16 cellular contexts compared by ENCODE assay signal in genomic region chrX:8190341-8190830, GRCh38. TPM values are rescaled to one million over a fixed set of nuclear protein-coding genes. Genes with fewer than 3 reads are reported as not detected.
DNase-seq lines count a peak whose midpoint lies in the region; ATAC-seq, FAIRE-seq and TF ChIP-seq lines count a peak whose summit lies in the region.
"Had no signal": no experiment of that assay in that cellular context is flagged by ENCODE, and none has a peak within 500 bp of the region (broad histone marks: within the 10 kb centered on the region; RNA-seq: fewer than 3 reads in every experiment).

No MANE protein-coding gene starts in this region.

- intact Hi-C loops in uterus (cut with DNase I; ENCODE audit: low total_unique reads), result no loop called here
- intact Hi-C loops in activated CD8-positive, alpha-beta T cell treated with anti-CD3 and anti-CD28 coated beads for 36 hours (cut with micrococcal nuclease), result no loop called here
- intact Hi-C loops in stomach (cut with DNase I; ENCODE audit: low total_unique reads), result no loop called here

- H3K79me2 ChIP-seq in astrocyte (ENCODE audit: insufficient read depth, low read length), result no peaks in the 10 kb centered on the region
- H3K79me2 ChIP-seq in hepatocyte, result no peaks in the 10 kb centered on the region

- 89% methylated on average over 4 of the region's 4 CpGs for WGBS in hepatocyte (ENCODE audit: low lambda C conversion rate, missing lambda C conversion rate)
- WGBS in stomach, 5 donors, result 90 to 96% (median 95%) methylated on average over 4 of the region's 4 CpGs

- H3K27ac ChIP-seq in astrocyte (ENCODE audit: low read depth, low read length) (no peak overlapping the region), hepatocyte (peak overlapping the region; percentile 21), uterus (no peak overlapping the region), stomach (no peak overlapping the region)

- H3K36me3 ChIP-seq in astrocyte (ENCODE audit: insufficient read depth, low read length) (no peaks in the 10 kb centered on the region), hepatocyte (replicated peaks; ENCODE audit: insufficient read depth, low read depth) (no peaks in the 10 kb centered on the region), uterus (no peaks in the 10 kb centered on the region), stomach (no peaks in the 10 kb centered on the region)

- CTCF ChIA-PET in activated CD8-positive, alpha-beta T cell treated with anti-CD3 and anti-CD28 coated beads for 36 hours (lab: Charles Lee), result no interaction called here

- H3K9me3 Mint-ChIP-seq in astrocyte (ENCODE audit: unreplicated experiment), result no peaks in the 10 kb centered on the region
- peaks cover 5% of the 10 kb centered on the region for H3K9me3 Mint-ChIP-seq in activated CD8-positive, alpha-beta T cell treated with anti-CD3 and anti-CD28 coated beads for 36 hours
- H3K9me3 Mint-ChIP-seq: CD8-positive, alpha-beta T cell had no signal

- POLR2A ChIA-PET in activated CD8-positive, alpha-beta T cell treated with anti-CD3 and anti-CD28 coated beads for 36 hours (lab: Charles Lee), result no interaction called here

- H3K27me3 Mint-ChIP-seq in astrocyte (ENCODE audit: low read depth, unreplicated experiment), result no peaks in the 10 kb centered on the region
- no peaks in the 10 kb centered on the region for H3K27me3 Mint-ChIP-seq in activated CD8-positive, alpha-beta T cell treated with anti-CD3 and anti-CD28 coated beads for 36 hours

- no peak overlapping the region for H2AFZ ChIP-seq in astrocyte (ENCODE audit: low read depth, low read length)
- H2AFZ ChIP-seq in hepatocyte, result no peak overlapping the region

- TF ChIP-seq CTCF in NB4 (IDR thresholded peaks at IDR 0.05; ENCODE audit: low read depth, low read length) (no peak), astrocyte (IDR thresholded peaks at IDR 0.05; ENCODE audit: insufficient read depth, low read depth, low read length) (no peak), hepatocyte (IDR thresholded peaks at IDR 0.05; ENCODE audit: poor library complexity) (no peak), uterus (IDR thresholded peaks at IDR 0.05) (no peak), stomach (IDR thresholded peaks at IDR 0.05) (no peak)
- TF ChIP-seq CTCF in activated CD8-positive, alpha-beta T cell treated with anti-CD3 and anti-CD28 coated beads for 36 hours (IDR thresholded peaks at IDR 0.05), result no peak

- TF ChIP-seq EP300 in stomach (IDR thresholded peaks at IDR 0.05), result no peak

- no peak overlapping the region for H3K4me3 Mint-ChIP-seq in astrocyte (ENCODE audit: unreplicated experiment)
- H3K4me3 Mint-ChIP-seq in activated CD8-positive, alpha-beta T cell treated with anti-CD3 and anti-CD28 coated beads for 36 hours, result no peak overlapping the region
- H3K4me3 Mint-ChIP-seq: CD14-positive monocyte; CD8-positive, alpha-beta T cell had no signal

- H3K4me3 ChIP-seq in NB4 (ENCODE audit: low read depth, low read length) (no peak overlapping the region), astrocyte (ENCODE audit: insufficient read depth, low read depth, low read length) (no peak overlapping the region), hepatocyte (no peak overlapping the region), uterus (no peak overlapping the region), stomach (no peak overlapping the region)

- ATAC-seq in activated CD8-positive, alpha-beta T cell treated with anti-CD3 and anti-CD28 coated beads for 36 hours, result no peak
- ATAC-seq: CD8-positive, alpha-beta T cell; HCT116 had no signal

- H3K9ac ChIP-seq in astrocyte (ENCODE audit: low read length), result no peak overlapping the region

- H3K9me2 ChIP-seq in hepatocyte (replicated peaks; ENCODE audit: insufficient read depth), result no peaks in the 10 kb centered on the region

- DNase-seq in NB4 (ENCODE audit: low read depth) (peak; percentile 58), astrocyte (ENCODE audit: low read depth) (no peak), hepatocyte (ENCODE audit: low spot score) (no peak), uterus (no peak), DMS114 treated with DMSO at 0.1 percent for 48 hours (lab: John Stamatoyannopoulos, UW; ENCODE audit: unreplicated experiment) (no peak), stomach (no peak)
- no peak for DNase-seq in activated CD8-positive, alpha-beta T cell treated with anti-CD3 and anti-CD28 coated beads for 36 hours
- DNase-seq: CD8-positive, alpha-beta T cell; COR-L47; IMR-90 had no signal

- H3K4me1 ChIP-seq in astrocyte (ENCODE audit: insufficient read depth, low read length) (no peaks in the 10 kb centered on the region), hepatocyte (ENCODE audit: insufficient read depth) (no peaks in the 10 kb centered on the region), uterus (no peaks in the 10 kb centered on the region), stomach (no peaks in the 10 kb centered on the region)

- H4K20me1 ChIP-seq in astrocyte (ENCODE audit: insufficient read depth, low read length) (no peaks in the 10 kb centered on the region), hepatocyte (ENCODE audit: insufficient read depth, poor library complexity, severe bottlenecking) (no peaks in the 10 kb centered on the region)

- H3K9me3 ChIP-seq in astrocyte (ENCODE audit: insufficient read depth, low read depth, low read length), result no peaks in the 10 kb centered on the region
- no peaks in the 10 kb centered on the region for H3K9me3 ChIP-seq in hepatocyte (ENCODE audit: low read depth)
- H3K9me3 ChIP-seq in uterus, result no peaks in the 10 kb centered on the region
- H3K9me3 ChIP-seq in stomach, result peaks cover 0 to 4% (median 0%) of the 10 kb centered on the region in 4 donors

- no peak for TF ChIP-seq POLR2A in NB4 (IDR thresholded peaks at IDR 0.05; ENCODE audit: extremely low read depth, insufficient read length)
- TF ChIP-seq POLR2A in uterus (IDR thresholded peaks at IDR 0.05), result no peak
- TF ChIP-seq POLR2A in stomach (IDR thresholded peaks at IDR 0.05), result no peak

- H3K27me3 ChIP-seq in astrocyte (ENCODE audit: insufficient read depth, low read length), result no peaks in the 10 kb centered on the region
- no peaks in the 10 kb centered on the region for H3K27me3 ChIP-seq in hepatocyte
- H3K27me3 ChIP-seq in uterus, result no peaks in the 10 kb centered on the region
- no peaks in the 10 kb centered on the region for H3K27me3 ChIP-seq in stomach

- no peak overlapping the region for H3K4me2 ChIP-seq in astrocyte (ENCODE audit: low read length)
- no peak overlapping the region for H3K4me2 ChIP-seq in hepatocyte

- FAIRE-seq in astrocyte (lab: Jason Lieb, UNC), result peak; percentile 69

- H3K4me1 Mint-ChIP-seq in astrocyte (ENCODE audit: low read depth, unreplicated experiment), result peaks cover under 1% of the 10 kb centered on the region
- no peaks in the 10 kb centered on the region for H3K4me1 Mint-ChIP-seq in activated CD8-positive, alpha-beta T cell treated with anti-CD3 and anti-CD28 coated beads for 36 hours (ENCODE audit: low read depth)
- H3K4me1 Mint-ChIP-seq: CD14-positive monocyte had no signal

- no peak overlapping the region for H3K27ac Mint-ChIP-seq in astrocyte (ENCODE audit: unreplicated experiment)
- H3K27ac Mint-ChIP-seq in activated CD8-positive, alpha-beta T cell treated with anti-CD3 and anti-CD28 coated beads for 36 hours, result no peak overlapping the region
- H3K27ac Mint-ChIP-seq: CD14-positive monocyte; CD8-positive, alpha-beta T cell had no signal

- H3K36me3 Mint-ChIP-seq in astrocyte (ENCODE audit: low read depth, unreplicated experiment), result no peaks in the 10 kb centered on the region
- H3K36me3 Mint-ChIP-seq in activated CD8-positive, alpha-beta T cell treated with anti-CD3 and anti-CD28 coated beads for 36 hours (ENCODE audit: low read depth), result no peaks in the 10 kb centered on the region
- H3K36me3 Mint-ChIP-seq: CD14-positive monocyte; CD8-positive, alpha-beta T cell had no signal

RNA-seq across cellular contexts. Expression of gene VCX2, which starts 19.3 kb away (rescaled TPM):
- total RNA-seq in astrocyte, result not detected in 2 replicates
- not detected in 2 replicates for total RNA-seq in hepatocyte
- polyA plus RNA-seq in hepatocyte, result not detected in 2 replicates
- not detected for total RNA-seq in uterus
- total RNA-seq in activated CD8-positive, alpha-beta T cell treated with anti-CD3 and anti-CD28 coated beads for 36 hours, result not detected
- total RNA-seq in stomach, result not detected
- not detected for polyA plus RNA-seq in stomach
- total RNA-seq: A673; CD8-positive, alpha-beta T cell; Daoy; HT-29; IMR-90 had no signal
- polyA plus RNA-seq: BJ, CD14-positive monocyte, IMR-90 had no signal
